Comparison of ENCODE assay signal across 25 cellular contexts in genomic region chr15:101390462-101390861, GRCh38.
"Had no signal": no experiment of that assay in that cellular context is flagged by ENCODE, and none has a peak within 500 bp of the region (broad histone marks: within the 10 kb centered on the region; RNA-seq: fewer than 3 reads in every experiment).

No MANE protein-coding gene starts in this region.

- ATAC-seq: effector memory CD8-positive, alpha-beta T cell; left colon; left ventricle myocardium superior; mucosa of descending colon; sciatic nerve; stimulated activated effector memory CD8-positive, alpha-beta T cell treated with anti-CD3 and anti-CD28 coated beads, Interleukin-12 subunit alpha, Interleukin-12 subunit beta, amount 100 ng/mL, for 72 hours; stimulated activated naive CD8-positive, alpha-beta T cell treated with anti-CD3 and anti-CD28 coated beads, Interleukin-15, Interleukin-2, amounts not matched to agents 100 U/mL and 50 U/mL, for 24 hours had no signal

- H3K36me3 ChIP-seq: lower lobe of right lung, neural progenitor cell, prostate gland, right atrium auricular region, tibial artery had no signal

- H3K4me1 ChIP-seq: lower lobe of right lung, neural progenitor cell, parathyroid adenoma, prostate gland, right atrium auricular region, testis, tibial artery had no signal

- DNase-seq: cortex of kidney; effector memory CD8-positive, alpha-beta T cell; erythroblast; hypothalamus; immature natural killer cell; islet precursor cell; kidney glomerular epithelial cell; left colon; left ventricle myocardium superior; lower lobe of right lung; mucosa of descending colon; naive B cell; stimulated activated CD4-positive, alpha-beta T cell treated with anti-CD3 and anti-CD28 coated beads, Interleukin-2, amount 100 ng/mL, for 24 hours; stimulated activated CD4-positive, alpha-beta T cell treated with anti-CD3 and anti-CD28 coated beads, Interleukin-4, amount 100 ng/mL, for 24 hours; stimulated activated naive CD8-positive, alpha-beta T cell treated with anti-CD3 and anti-CD28 coated beads, Interleukin-15, Interleukin-2, amounts not matched to agents 100 U/mL and 50 U/mL, for 24 hours; substantia nigra; testis had no signal

- H3K9ac ChIP-seq: neural progenitor cell, parathyroid adenoma had no signal

- H3K27ac ChIP-seq: lower lobe of right lung, neural progenitor cell, parathyroid adenoma, prostate gland, right atrium auricular region, testis, tibial artery had no signal

- H3K4me3 ChIP-seq: lower lobe of right lung, mucosa of descending colon, neural progenitor cell, prostate gland, right atrium auricular region, smooth muscle cell, testis, tibial artery had no signal

- H3K4me2 ChIP-seq: neural progenitor cell, smooth muscle cell had no signal

- H3K27me3 ChIP-seq: neural progenitor cell, right atrium auricular region, testis, tibial artery had no signal

- H3K9me3 ChIP-seq: lower lobe of right lung, mucosa of descending colon, prostate gland, right atrium auricular region, testis, tibial artery had no signal
